Comparison of ENCODE assay signal across 1 cellular context in the genomic region with DNA sequence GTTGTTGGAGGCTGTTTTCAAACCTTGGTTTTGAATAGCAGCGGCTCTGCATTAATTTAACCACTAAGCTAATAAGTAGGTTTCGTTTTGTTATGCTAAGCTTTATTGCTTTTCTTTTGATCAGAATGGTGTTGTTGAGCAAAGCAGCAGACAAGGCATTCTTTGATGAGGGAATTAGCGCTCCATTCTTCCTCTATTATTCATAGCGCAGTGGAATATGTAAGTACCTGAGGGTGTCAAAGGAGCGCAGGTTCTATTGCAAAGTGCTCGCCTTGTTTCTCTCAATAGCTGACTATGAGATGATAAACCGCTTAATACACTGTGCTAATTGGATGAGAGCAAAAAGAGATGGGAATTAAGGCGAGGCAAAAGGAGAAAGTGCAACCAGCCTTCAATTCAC.
TF ChIP-seq lines count a peak whose summit lies in the region.

No MANE protein-coding gene starts in this region.

TF ChIP-seq in H1, 55 proteins besides CTCF, POLR2A, EP300 and RAD21:
- TF ChIP-seq SP4 (IDR thresholded peaks at IDR 0.05; ENCODE audit: low read length): no peak
- TF ChIP-seq TBP (IDR thresholded peaks at IDR 0.05; ENCODE audit: low read depth, low read length): no peak
- TF ChIP-seq, protein P1, sequence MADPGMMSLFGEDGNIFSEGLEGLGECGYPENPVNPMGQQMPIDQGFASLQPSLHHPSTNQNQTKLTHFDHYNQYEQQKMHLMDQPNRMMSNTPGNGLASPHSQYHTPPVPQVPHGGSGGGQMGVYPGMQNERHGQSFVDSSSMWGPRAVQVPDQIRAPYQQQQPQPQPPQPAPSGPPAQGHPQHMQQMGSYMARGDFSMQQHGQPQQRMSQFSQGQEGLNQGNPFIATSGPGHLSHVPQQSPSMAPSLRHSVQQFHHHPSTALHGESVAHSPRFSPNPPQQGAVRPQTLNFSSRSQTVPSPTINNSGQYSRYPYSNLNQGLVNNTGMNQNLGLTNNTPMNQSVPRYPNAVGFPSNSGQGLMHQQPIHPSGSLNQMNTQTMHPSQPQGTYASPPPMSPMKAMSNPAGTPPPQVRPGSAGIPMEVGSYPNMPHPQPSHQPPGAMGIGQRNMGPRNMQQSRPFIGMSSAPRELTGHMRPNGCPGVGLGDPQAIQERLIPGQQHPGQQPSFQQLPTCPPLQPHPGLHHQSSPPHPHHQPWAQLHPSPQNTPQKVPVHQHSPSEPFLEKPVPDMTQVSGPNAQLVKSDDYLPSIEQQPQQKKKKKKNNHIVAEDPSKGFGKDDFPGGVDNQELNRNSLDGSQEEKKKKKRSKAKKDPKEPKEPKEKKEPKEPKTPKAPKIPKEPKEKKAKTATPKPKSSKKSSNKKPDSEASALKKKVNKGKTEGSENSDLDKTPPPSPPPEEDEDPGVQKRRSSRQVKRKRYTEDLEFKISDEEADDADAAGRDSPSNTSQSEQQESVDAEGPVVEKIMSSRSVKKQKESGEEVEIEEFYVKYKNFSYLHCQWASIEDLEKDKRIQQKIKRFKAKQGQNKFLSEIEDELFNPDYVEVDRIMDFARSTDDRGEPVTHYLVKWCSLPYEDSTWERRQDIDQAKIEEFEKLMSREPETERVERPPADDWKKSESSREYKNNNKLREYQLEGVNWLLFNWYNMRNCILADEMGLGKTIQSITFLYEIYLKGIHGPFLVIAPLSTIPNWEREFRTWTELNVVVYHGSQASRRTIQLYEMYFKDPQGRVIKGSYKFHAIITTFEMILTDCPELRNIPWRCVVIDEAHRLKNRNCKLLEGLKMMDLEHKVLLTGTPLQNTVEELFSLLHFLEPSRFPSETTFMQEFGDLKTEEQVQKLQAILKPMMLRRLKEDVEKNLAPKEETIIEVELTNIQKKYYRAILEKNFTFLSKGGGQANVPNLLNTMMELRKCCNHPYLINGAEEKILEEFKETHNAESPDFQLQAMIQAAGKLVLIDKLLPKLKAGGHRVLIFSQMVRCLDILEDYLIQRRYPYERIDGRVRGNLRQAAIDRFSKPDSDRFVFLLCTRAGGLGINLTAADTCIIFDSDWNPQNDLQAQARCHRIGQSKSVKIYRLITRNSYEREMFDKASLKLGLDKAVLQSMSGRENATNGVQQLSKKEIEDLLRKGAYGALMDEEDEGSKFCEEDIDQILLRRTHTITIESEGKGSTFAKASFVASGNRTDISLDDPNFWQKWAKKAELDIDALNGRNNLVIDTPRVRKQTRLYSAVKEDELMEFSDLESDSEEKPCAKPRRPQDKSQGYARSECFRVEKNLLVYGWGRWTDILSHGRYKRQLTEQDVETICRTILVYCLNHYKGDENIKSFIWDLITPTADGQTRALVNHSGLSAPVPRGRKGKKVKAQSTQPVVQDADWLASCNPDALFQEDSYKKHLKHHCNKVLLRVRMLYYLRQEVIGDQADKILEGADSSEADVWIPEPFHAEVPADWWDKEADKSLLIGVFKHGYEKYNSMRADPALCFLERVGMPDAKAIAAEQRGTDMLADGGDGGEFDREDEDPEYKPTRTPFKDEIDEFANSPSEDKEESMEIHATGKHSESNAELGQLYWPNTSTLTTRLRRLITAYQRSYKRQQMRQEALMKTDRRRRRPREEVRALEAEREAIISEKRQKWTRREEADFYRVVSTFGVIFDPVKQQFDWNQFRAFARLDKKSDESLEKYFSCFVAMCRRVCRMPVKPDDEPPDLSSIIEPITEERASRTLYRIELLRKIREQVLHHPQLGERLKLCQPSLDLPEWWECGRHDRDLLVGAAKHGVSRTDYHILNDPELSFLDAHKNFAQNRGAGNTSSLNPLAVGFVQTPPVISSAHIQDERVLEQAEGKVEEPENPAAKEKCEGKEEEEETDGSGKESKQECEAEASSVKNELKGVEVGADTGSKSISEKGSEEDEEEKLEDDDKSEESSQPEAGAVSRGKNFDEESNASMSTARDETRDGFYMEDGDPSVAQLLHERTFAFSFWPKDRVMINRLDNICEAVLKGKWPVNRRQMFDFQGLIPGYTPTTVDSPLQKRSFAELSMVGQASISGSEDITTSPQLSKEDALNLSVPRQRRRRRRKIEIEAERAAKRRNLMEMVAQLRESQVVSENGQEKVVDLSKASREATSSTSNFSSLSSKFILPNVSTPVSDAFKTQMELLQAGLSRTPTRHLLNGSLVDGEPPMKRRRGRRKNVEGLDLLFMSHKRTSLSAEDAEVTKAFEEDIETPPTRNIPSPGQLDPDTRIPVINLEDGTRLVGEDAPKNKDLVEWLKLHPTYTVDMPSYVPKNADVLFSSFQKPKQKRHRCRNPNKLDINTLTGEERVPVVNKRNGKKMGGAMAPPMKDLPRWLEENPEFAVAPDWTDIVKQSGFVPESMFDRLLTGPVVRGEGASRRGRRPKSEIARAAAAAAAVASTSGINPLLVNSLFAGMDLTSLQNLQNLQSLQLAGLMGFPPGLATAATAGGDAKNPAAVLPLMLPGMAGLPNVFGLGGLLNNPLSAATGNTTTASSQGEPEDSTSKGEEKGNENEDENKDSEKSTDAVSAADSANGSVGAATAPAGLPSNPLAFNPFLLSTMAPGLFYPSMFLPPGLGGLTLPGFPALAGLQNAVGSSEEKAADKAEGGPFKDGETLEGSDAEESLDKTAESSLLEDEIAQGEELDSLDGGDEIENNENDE (IDR thresholded peaks at IDR 0.05; ENCODE audit: insufficient replicate concordance, low read length): peak; percentile 31
